In genomic region chr9:136186386-136186785, GRCh38 we compare ENCODE assay signal across 22 cellular contexts. TPM values are rescaled to one million over a fixed set of nuclear protein-coding genes. Genes with fewer than 3 reads are reported as not detected.
"Had no signal": no experiment of that assay in that cellular context is flagged by ENCODE, and none has a peak within 500 bp of the region (broad histone marks: within the 10 kb centered on the region; RNA-seq: fewer than 3 reads in every experiment).

No MANE protein-coding gene starts in this region.

- H3K9ac ChIP-seq: KMS-11 had no signal

- DNase-seq: Kasumi-1, MM.1S, NCI-H1436, NCI-H187, NCI-H2029, NCI-H2081 treated with DMSO at 0.1 percent for 48 hours, NCI-H2171, NCI-H226, NCI-H446, NCI-H524 treated with DMSO at 0.1 percent for 48 hours, NCI-H774, PC-3, SHP77 treated with DMSO at 0.1 percent for 48 hours had no signal

- H3K27ac ChIP-seq: HL-60, KMS-11, RWPE1, SJCRH30 had no signal

- H3K4me2 ChIP-seq: KMS-11 had no signal

- FAIRE-seq: HTR-8/SVneo, K562 had no signal

- ATAC-seq: K562, PC-3, SK-N-SH treated with all-trans-retinoic acid at 6 μM for 48 hours had no signal

- H3K9me3 ChIP-seq: SJCRH30 had no signal

- H3K36me3 ChIP-seq: SJCRH30 had no signal

- H3K4me3 ChIP-seq: K562, SJCRH30 had no signal

RNA-seq across cellular contexts. Expression of gene LHX3, which starts 18.5 kb away (rescaled TPM):
- total RNA-seq: M059J, PC-3, SJCRH30 had no signal
- polyA plus RNA-seq: IgD-negative memory B cell, K562 had no signal
